Comparison of ENCODE assay signal across 1 cellular context in genomic region chr1:17305576-17306095, GRCh38.
A peak's percentile ranks its signal among the peaks of the same experiment; 100 is the strongest.
TF ChIP-seq lines count a peak whose summit lies in the region.

No MANE protein-coding gene starts in this region.

TF ChIP-seq in K562, 482 proteins besides CTCF, POLR2A, EP300 and RAD21:
- TF ChIP-seq CEBPB (tag; IDR thresholded peaks at IDR 0.05) (0 out of 2 replicates have a peak, but pooled peaks have one; percentile 15), KDM1A (IDR thresholded peaks at IDR 0.05) (peak in 1 of 2 experiments; percentile 22; a peak in 1 of 4 replicates), RB1 (IDR thresholded peaks at IDR 0.05; ENCODE audit: low read depth) (no peak)
